ENCODE assay signal across 19 cellular contexts in the genomic region with DNA sequence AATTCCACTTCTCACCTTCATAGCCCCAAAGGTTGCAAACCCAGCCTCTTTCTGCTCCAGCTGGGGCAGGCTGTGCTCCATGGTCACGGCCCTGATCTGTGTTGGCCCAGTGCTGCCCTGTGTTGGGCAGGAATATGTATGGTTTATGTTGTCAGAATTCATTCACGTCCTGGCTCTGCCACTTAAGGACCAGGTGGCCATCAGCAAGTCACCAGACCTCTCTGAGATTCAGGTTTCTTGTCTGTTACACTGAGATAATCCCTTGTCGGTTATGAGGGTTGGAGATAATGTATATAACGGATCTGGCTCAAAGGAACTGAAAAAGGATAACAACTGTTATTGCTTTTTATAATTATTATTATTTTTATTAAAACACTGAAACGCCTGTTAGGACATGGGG. TPM values are rescaled to one million over a fixed set of nuclear protein-coding genes. Genes with fewer than 3 reads are reported as not detected.
DNase-seq lines count a peak whose midpoint lies in the region; ATAC-seq and TF ChIP-seq lines count a peak whose summit lies in the region.
"Had no signal": no experiment of that assay in that cellular context is flagged by ENCODE, and none has a peak within 500 bp of the region (broad histone marks: within the 10 kb centered on the region; RNA-seq: fewer than 3 reads in every experiment).

No MANE protein-coding gene starts in this region.

- H3K9me3 ChIP-seq in cardiac muscle cell (ENCODE audit: low read depth) (no peaks in the 10 kb centered on the region), osteoblast (ENCODE audit: low read depth, low read length) (no peaks in the 10 kb centered on the region)
- H3K9me3 ChIP-seq: SJCRH30 had no signal

- peaks cover 2% of the 10 kb centered on the region for H3K27me3 Mint-ChIP-seq in brain

- no peaks in the 10 kb centered on the region for H3K9me3 Mint-ChIP-seq in brain
- H3K9me3 Mint-ChIP-seq: CD14-positive monocyte, HFFc6 had no signal

- no peaks in the 10 kb centered on the region for H3K79me2 ChIP-seq in osteoblast (ENCODE audit: insufficient read depth, low read length)

- no peaks in the 10 kb centered on the region for H3K36me3 Mint-ChIP-seq in brain

- peak overlapping the region in 4 of 5 experiments; percentile 52 to 75 (median 69) for H3K27ac Mint-ChIP-seq in brain
- H3K27ac Mint-ChIP-seq: HFFc6 had no signal

- H3K4me1 Mint-ChIP-seq in brain: peaks cover 57% of the 10 kb centered on the region

- peak in 1 of 2 donors; percentile 63 for DNase-seq in cardiac muscle cell (ENCODE audit: low read depth in 1 of 2, low spot score in 1 of 2)
- DNase-seq in Right ventricle myocardium superior: no peak
- DNase-seq in OCI-M1 (lab: John Stamatoyannopoulos, UW): peak; percentile 77
- peak; percentile 42 for DNase-seq in osteoblast (ENCODE audit: insufficient read length, low spot score, missing footprints)
- no peak for DNase-seq in GM19238 (ENCODE audit: insufficient read length, low spot score)
- DNase-seq: Calu3, HFFc6, NCI-H1048, NCI-H1436 treated with DMSO at 0.1 percent for 48 hours, NCI-H2081 treated with DMSO at 0.1 percent for 48 hours, NCI-H345, SJCRH30 had no signal

- H3K27me3 ChIP-seq in cardiac muscle cell (no peaks in the 10 kb centered on the region), osteoblast (ENCODE audit: insufficient read depth, low read length) (peaks cover 21% of the 10 kb centered on the region)
- H3K27me3 ChIP-seq: SJCRH30 had no signal

- TF ChIP-seq CTCF in cardiac muscle cell (IDR thresholded peaks at IDR 0.05; ENCODE audit: low read depth, low read length) (no peak), brain (conservative IDR thresholded peaks at IDR 0.05) (no peak), osteoblast (IDR thresholded peaks at IDR 0.05; ENCODE audit: extremely low read depth, low read depth, low read length) (no peak)

- no peak for ATAC-seq in Right ventricle myocardium superior (ENCODE audit: poor library complexity)
- no peak for ATAC-seq in GM18870 (IDR thresholded peaks at IDR 0.05; ENCODE audit: unreplicated experiment)
- no peak for ATAC-seq in HG03378 (IDR thresholded peaks at IDR 0.05; ENCODE audit: unreplicated experiment)
- ATAC-seq: HepG2 had no signal

- no peaks in the 10 kb centered on the region for H4K20me1 ChIP-seq in osteoblast (ENCODE audit: insufficient read depth, low read length)

- no peak overlapping the region for H3K4me2 ChIP-seq in osteoblast (ENCODE audit: insufficient read depth, low read length)
- H3K4me2 ChIP-seq: KMS-11 had no signal

- no peaks in the 10 kb centered on the region for H3K36me3 ChIP-seq in cardiac muscle cell
- no peaks in the 10 kb centered on the region for H3K36me3 ChIP-seq in osteoblast (ENCODE audit: insufficient read depth, low read length)

- H3K4me3 ChIP-seq in cardiac muscle cell: no peak overlapping the region
- H3K4me3 ChIP-seq in osteoblast (ENCODE audit: insufficient read depth, low read length): no peak overlapping the region
- H3K4me3 ChIP-seq: SJCRH30 had no signal

- no peak overlapping the region for H3K4me3 Mint-ChIP-seq in brain
- H3K4me3 Mint-ChIP-seq: CD14-positive monocyte, HFFc6 had no signal

- no peak overlapping the region for H2AFZ ChIP-seq in osteoblast (ENCODE audit: low read length)

- intact Hi-C loops in Right ventricle myocardium superior (cut with DNase I): no loop called here

- peaks cover 27% of the 10 kb centered on the region for H3K4me1 ChIP-seq in cardiac muscle cell (ENCODE audit: low read depth)
- no peaks in the 10 kb centered on the region for H3K4me1 ChIP-seq in osteoblast (ENCODE audit: insufficient read depth, low read length)

- H3K27ac ChIP-seq in cardiac muscle cell: peak overlapping the region; percentile 76
- no peak overlapping the region for H3K27ac ChIP-seq in osteoblast (ENCODE audit: low read depth, low read length)
- H3K27ac ChIP-seq: KMS-11, RWPE1, SJCRH30 had no signal

RNA-seq across cellular contexts. Expression of gene SELENON, which starts 39.1 kb away (rescaled TPM):
- 97.3 and 123 TPM in 2 replicates for total RNA-seq in cardiac muscle cell
- polyA plus RNA-seq in cardiac muscle cell: 111 and 130 TPM in 2 replicates
- 39.6 TPM for total RNA-seq in Right ventricle myocardium superior
- 118 TPM for polyA plus RNA-seq in brain (ENCODE audit: insufficient read depth, low read depth, low replicate concordance)
- 33.7 and 45.1 TPM in 2 replicates for total RNA-seq in osteoblast

RNA-seq across cellular contexts. Expression of gene MTFR1L, which starts 58.9 kb away (rescaled TPM):
- 158 and 197 TPM in 2 replicates for total RNA-seq in cardiac muscle cell
- polyA plus RNA-seq in cardiac muscle cell: 251 and 266 TPM in 2 replicates
- 222 TPM for total RNA-seq in Right ventricle myocardium superior
- 81.4 TPM for polyA plus RNA-seq in brain (ENCODE audit: insufficient read depth, low read depth, low replicate concordance)
- total RNA-seq in osteoblast: 46.6 and 47.4 TPM in 2 replicates

Comparison
In these comparisons a context has a peak if more than half of its experiments do, and no peak if none do; other contexts are left out.
1. DNase-seq: peak in OCI-M1 (single experiment) and osteoblast (single experiment); none in Right ventricle myocardium superior (single experiment) and GM19238 (single experiment).